In the genomic region with DNA sequence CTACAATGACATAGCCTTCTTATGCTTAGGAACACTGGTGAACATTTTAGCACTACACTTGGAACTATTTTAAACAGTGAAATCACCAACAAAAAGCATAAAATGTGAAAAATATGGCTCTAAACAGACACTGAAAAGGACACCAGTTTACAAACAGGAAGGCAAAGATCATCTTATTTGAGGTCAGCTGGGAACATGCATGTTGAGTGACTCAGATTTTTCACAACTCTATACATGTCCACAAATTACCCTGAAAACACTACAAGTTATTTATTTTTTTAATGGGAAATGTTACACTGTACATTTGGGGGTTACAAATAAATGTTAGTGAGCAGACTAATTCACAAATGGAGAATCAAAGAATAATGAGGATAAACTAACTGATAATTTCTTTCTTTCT, we compare ENCODE assay signal across 19 cellular contexts.
"Had no signal": no experiment of that assay in that cellular context is flagged by ENCODE, and none has a peak within 500 bp of the region (broad histone marks: within the 10 kb centered on the region; RNA-seq: fewer than 3 reads in every experiment).

No MANE protein-coding gene starts in this region.

- H3K4me3 ChIP-seq: ascending aorta, heart right ventricle, sigmoid colon, thoracic aorta, upper lobe of left lung had no signal

- H3K27me3 ChIP-seq: ascending aorta, sigmoid colon, upper lobe of left lung had no signal

- H3K27me3 Mint-ChIP-seq: dendritic cell treated with granulocyte-macrophage colony-stimulating factor and Interleukin-4, amounts not matched to agents 40 ng/mL and 50 ng/mL, for 4 days had no signal

- H3K27ac ChIP-seq: ascending aorta, epithelial cell of prostate, heart right ventricle, sigmoid colon, thoracic aorta, upper lobe of left lung had no signal

- H3K9me3 ChIP-seq: ascending aorta, heart right ventricle, sigmoid colon, thoracic aorta, upper lobe of left lung had no signal

- H3K4me1 ChIP-seq: ascending aorta, heart right ventricle, sigmoid colon, upper lobe of left lung had no signal

- H3K9me3 Mint-ChIP-seq: activated T-cell treated with anti-CD3 and anti-CD28 coated beads, Interleukin-2, amount 50 U/mL, for 72 hours; dendritic cell treated with granulocyte-macrophage colony-stimulating factor and Interleukin-4, amounts not matched to agents 40 ng/mL and 50 ng/mL, for 4 days; stimulated activated naive B cell treated with anti-CD40 and anti-IgM and Interleukin-4, amounts not matched to agents 10 μg/mL and 1 μg/mL and 100 μg/mL, for 72 hours had no signal

- H3K4me3 Mint-ChIP-seq: activated T-cell treated with anti-CD3 and anti-CD28 coated beads, Interleukin-2, amount 50 U/mL, for 72 hours; dendritic cell treated with granulocyte-macrophage colony-stimulating factor and Interleukin-4, amounts not matched to agents 40 ng/mL and 50 ng/mL, for 4 days; naive thymus-derived CD8-positive, alpha-beta T cell; stimulated activated naive B cell treated with anti-CD40 and anti-IgM and Interleukin-4, amounts not matched to agents 10 μg/mL and 1 μg/mL and 100 μg/mL, for 72 hours had no signal

- H3K36me3 Mint-ChIP-seq: naive thymus-derived CD8-positive, alpha-beta T cell; stimulated activated naive B cell treated with anti-CD40 and anti-IgM and Interleukin-4, amounts not matched to agents 10 μg/mL and 1 μg/mL and 100 μg/mL, for 72 hours had no signal

- H3K4me1 Mint-ChIP-seq: stimulated activated naive B cell treated with anti-CD40 and anti-IgM and Interleukin-4, amounts not matched to agents 10 μg/mL and 1 μg/mL and 100 μg/mL, for 72 hours had no signal

- H3K36me3 ChIP-seq: ascending aorta, heart right ventricle, sigmoid colon, thoracic aorta, upper lobe of left lung, WERI-Rb-1 had no signal

- H3K27ac Mint-ChIP-seq: activated T-cell treated with anti-CD3 and anti-CD28 coated beads, Interleukin-2, amount 50 U/mL, for 72 hours; dendritic cell treated with granulocyte-macrophage colony-stimulating factor and Interleukin-4, amounts not matched to agents 40 ng/mL and 50 ng/mL, for 4 days; naive thymus-derived CD8-positive, alpha-beta T cell; stimulated activated naive B cell treated with anti-CD40 and anti-IgM and Interleukin-4, amounts not matched to agents 10 μg/mL and 1 μg/mL and 100 μg/mL, for 72 hours had no signal

- ATAC-seq: activated T-cell treated with anti-CD3 and anti-CD28 coated beads, Interleukin-2, amount 50 U/mL, for 72 hours; heart right ventricle; naive thymus-derived CD8-positive, alpha-beta T cell; stimulated activated naive B cell treated with anti-CD40 and anti-IgM and Interleukin-4, amounts not matched to agents 10 μg/mL and 1 μg/mL and 100 μg/mL, for 72 hours had no signal

- DNase-seq: activated CD4-positive, alpha-beta T cell treated with anti-CD3 and anti-CD28 coated beads, Interleukin-2, amount 50 U/mL, for 4 hours; activated effector memory CD4-positive, alpha-beta T cell treated with anti-CD3 and anti-CD28 coated beads, Interleukin-2, amount 50 U/mL, for 16 hours; activated naive CD4-positive, alpha-beta T cell treated with anti-CD3 and anti-CD28 coated beads, Interleukin-2, amount 50 U/mL, for 16 hours; activated T-cell treated with anti-CD3 and anti-CD28 coated beads, Interleukin-2, amount 50 U/mL, for 72 hours; cerebellar nuclear complex; effector CD8-positive, alpha-beta T cell; heart right ventricle; naive thymus-derived CD8-positive, alpha-beta T cell; posterior cingulate gyrus; sigmoid colon; stimulated activated naive B cell treated with anti-CD40 and anti-IgM and Interleukin-4, amounts not matched to agents 10 μg/mL and 1 μg/mL and 100 μg/mL, for 72 hours; SW 1271; T-helper 2 cell; upper lobe of left lung; WERI-Rb-1 had no signal
